1 cellular context compared by ENCODE assay signal in the genomic region with DNA sequence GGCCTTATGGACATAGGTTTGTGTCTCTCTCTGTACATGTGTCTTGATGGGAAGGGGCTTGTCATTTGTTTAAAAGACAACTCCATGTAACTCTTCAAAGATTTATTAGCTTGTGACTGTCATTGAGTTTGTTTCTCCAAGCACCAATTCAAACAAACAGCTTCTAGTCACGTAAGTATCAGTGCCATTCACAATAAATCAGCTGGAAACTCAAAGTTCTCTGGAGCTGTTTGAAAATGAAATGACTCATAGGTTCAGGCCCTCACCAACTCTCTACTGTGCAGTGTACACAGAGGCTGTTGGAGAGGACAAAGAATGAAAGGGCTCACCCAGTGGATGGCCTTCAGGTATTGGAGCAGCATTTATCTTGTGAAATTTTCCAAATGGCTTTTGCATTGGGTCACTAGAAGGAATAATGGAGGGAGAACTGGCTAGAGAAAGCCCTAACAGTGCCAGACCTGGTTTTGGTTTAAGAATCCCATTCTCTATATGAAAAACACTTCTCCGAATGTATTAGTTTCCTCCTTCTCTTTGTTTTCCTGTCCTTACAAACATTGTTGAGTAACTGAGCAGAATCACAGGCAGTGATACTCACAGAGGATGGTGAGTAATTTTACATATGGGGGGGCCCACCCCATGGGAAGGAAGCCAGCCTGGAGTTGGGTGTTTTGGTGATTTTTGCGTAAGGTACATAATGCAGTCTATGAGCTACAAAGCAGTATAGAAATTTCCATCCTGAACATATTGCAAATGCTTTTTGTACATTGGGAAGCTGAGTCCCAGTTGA.
TF ChIP-seq lines count a peak whose summit lies in the region.

No MANE protein-coding gene starts in this region.

TF ChIP-seq in HepG2, 621 proteins besides CTCF, POLR2A, EP300 and RAD21 (continued from another document):
- TF ChIP-seq, protein P1, sequence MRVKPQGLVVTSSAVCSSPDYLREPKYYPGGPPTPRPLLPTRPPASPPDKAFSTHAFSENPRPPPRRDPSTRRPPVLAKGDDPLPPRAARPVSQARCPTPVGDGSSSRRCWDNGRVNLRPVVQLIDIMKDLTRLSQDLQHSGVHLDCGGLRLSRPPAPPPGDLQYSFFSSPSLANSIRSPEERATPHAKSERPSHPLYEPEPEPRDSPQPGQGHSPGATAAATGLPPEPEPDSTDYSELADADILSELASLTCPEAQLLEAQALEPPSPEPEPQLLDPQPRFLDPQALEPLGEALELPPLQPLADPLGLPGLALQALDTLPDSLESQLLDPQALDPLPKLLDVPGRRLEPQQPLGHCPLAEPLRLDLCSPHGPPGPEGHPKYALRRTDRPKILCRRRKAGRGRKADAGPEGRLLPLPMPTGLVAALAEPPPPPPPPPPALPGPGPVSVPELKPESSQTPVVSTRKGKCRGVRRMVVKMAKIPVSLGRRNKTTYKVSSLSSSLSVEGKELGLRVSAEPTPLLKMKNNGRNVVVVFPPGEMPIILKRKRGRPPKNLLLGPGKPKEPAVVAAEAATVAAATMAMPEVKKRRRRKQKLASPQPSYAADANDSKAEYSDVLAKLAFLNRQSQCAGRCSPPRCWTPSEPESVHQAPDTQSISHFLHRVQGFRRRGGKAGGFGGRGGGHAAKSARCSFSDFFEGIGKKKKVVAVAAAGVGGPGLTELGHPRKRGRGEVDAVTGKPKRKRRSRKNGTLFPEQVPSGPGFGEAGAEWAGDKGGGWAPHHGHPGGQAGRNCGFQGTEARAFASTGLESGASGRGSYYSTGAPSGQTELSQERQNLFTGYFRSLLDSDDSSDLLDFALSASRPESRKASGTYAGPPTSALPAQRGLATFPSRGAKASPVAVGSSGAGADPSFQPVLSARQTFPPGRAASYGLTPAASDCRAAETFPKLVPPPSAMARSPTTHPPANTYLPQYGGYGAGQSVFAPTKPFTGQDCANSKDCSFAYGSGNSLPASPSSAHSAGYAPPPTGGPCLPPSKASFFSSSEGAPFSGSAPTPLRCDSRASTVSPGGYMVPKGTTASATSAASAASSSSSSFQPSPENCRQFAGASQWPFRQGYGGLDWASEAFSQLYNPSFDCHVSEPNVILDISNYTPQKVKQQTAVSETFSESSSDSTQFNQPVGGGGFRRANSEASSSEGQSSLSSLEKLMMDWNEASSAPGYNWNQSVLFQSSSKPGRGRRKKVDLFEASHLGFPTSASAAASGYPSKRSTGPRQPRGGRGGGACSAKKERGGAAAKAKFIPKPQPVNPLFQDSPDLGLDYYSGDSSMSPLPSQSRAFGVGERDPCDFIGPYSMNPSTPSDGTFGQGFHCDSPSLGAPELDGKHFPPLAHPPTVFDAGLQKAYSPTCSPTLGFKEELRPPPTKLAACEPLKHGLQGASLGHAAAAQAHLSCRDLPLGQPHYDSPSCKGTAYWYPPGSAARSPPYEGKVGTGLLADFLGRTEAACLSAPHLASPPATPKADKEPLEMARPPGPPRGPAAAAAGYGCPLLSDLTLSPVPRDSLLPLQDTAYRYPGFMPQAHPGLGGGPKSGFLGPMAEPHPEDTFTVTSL (CRISPR knock-in tag; IDR thresholded peaks at IDR 0.05; ENCODE audit: borderline replicate concordance) = peak; percentile 16; the same call in 1 of the 2 replicates
- TF ChIP-seq ETV6 (CRISPR knock-in tag; conservative IDR thresholded peaks at IDR 0.05) = no peak
- TF ChIP-seq FOSL2 (CRISPR knock-in tag; IDR thresholded peaks at IDR 0.05) = peak; percentile 77
